Comparison of ENCODE assay signal across 22 cellular contexts in the genomic region with DNA sequence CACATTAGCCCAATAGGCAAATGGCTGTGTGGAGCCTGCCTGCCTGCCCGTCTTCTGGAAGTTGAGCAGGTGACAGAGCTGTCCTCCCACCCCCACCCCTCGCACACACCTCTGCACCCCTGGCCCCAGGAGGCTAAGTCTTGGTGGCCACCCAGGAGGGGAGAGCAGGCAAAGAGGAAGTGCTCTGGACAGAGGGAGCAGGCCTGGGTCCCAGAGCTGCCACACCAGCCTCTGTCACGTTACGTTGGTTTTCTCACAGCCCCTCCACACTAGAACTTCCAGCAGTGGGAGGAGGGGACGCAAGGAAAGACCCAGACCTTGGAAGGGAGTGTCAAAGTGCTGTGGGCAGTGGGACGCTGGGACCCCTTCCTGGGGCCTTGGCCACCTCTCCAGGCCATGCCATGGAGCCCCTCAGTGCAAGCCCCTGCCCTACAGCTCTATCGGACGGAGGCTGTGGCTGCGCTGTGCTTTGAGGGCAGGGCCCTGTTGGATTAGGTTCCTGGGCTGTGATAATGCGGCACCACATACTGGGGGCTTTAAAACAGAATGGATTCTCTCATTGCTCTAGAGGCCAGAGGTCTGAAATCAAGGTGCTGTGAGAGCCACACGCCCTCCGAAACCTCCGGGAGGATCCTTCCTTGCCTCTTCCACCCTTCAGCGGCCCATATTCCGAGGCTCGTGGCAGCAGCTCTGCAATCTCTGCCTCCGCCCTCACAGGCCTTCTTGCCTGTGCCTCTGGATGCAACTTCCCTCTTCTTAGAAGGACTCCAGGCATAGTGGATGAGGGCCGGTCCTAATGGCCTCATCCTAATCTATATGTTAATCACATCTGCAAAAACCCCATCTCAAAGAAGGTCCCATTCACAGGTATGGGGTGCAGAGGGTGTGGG.
"Had no signal": no experiment of that assay in that cellular context is flagged by ENCODE, and none has a peak within 500 bp of the region (broad histone marks: within the 10 kb centered on the region; RNA-seq: fewer than 3 reads in every experiment).

No MANE protein-coding gene starts in this region.

- ATAC-seq: activated CD8-positive, alpha-beta T cell treated with anti-CD3 and anti-CD28 coated beads, Interleukin-2, amount 10 ng/mL, durations not matched to agents 7 days and 5 days; activated naive CD8-positive, alpha-beta T cell treated with anti-CD3 and anti-CD28 coated beads, Interleukin-2, amount 50 U/mL, for 24 hours; effector memory CD8-positive, alpha-beta T cell; gastroesophageal sphincter; stimulated activated naive CD8-positive, alpha-beta T cell treated with anti-CD3 and anti-CD28 coated beads, Interleukin-15, Interleukin-2, amounts not matched to agents 100 U/mL and 50 U/mL, for 24 hours had no signal

- H3K36me3 ChIP-seq: esophagus muscularis mucosa, gastroesophageal sphincter had no signal

- H3K9me3 ChIP-seq: body of pancreas, esophagus muscularis mucosa, gastroesophageal sphincter had no signal

- H3K27ac Mint-ChIP-seq: activated CD8-positive, alpha-beta T cell treated with anti-CD3 and anti-CD28 coated beads, Interleukin-2, amount 10 ng/mL, durations not matched to agents 7 days and 5 days; activated naive CD8-positive, alpha-beta T cell treated with anti-CD3 and anti-CD28 coated beads, Interleukin-2, amount 50 U/mL, for 24 hours; activated T-helper 1 cell treated with anti-CD3 and anti-CD28 coated beads, Interleukin-12 subunit alpha, Interleukin-12 subunit beta, Interleukin-2, Interleukin-4 antibody, amounts not matched to agents 30 ng/mL and 10 ng/mL and 1 ng/mL, durations not matched to agents 14 hours and 24 hours and 36 hours; effector memory CD8-positive, alpha-beta T cell; memory B cell had no signal

- H3K27me3 Mint-ChIP-seq: activated naive CD8-positive, alpha-beta T cell treated with anti-CD3 and anti-CD28 coated beads, Interleukin-2, amount 50 U/mL, for 24 hours; central memory CD8-positive, alpha-beta T cell; effector memory CD8-positive, alpha-beta T cell; memory B cell had no signal

- H3K9me3 Mint-ChIP-seq: activated naive CD8-positive, alpha-beta T cell treated with anti-CD3 and anti-CD28 coated beads, Interleukin-2, amount 50 U/mL, for 24 hours; activated T-helper 1 cell treated with anti-CD3 and anti-CD28 coated beads, Interleukin-12 subunit alpha, Interleukin-12 subunit beta, Interleukin-2, Interleukin-4 antibody, amounts not matched to agents 30 ng/mL and 10 ng/mL and 1 ng/mL, durations not matched to agents 14 hours and 24 hours and 36 hours; central memory CD8-positive, alpha-beta T cell; effector memory CD8-positive, alpha-beta T cell; memory B cell; nephron had no signal

- FAIRE-seq: colon, keratinocyte, TTC549 had no signal

- H3K4me3 Mint-ChIP-seq: activated CD8-positive, alpha-beta T cell treated with anti-CD3 and anti-CD28 coated beads, Interleukin-2, amount 10 ng/mL, durations not matched to agents 7 days and 5 days; activated naive CD8-positive, alpha-beta T cell treated with anti-CD3 and anti-CD28 coated beads, Interleukin-2, amount 50 U/mL, for 24 hours; activated T-helper 1 cell treated with anti-CD3 and anti-CD28 coated beads, Interleukin-12 subunit alpha, Interleukin-12 subunit beta, Interleukin-2, Interleukin-4 antibody, amounts not matched to agents 30 ng/mL and 10 ng/mL and 1 ng/mL, durations not matched to agents 14 hours and 24 hours and 36 hours; central memory CD8-positive, alpha-beta T cell; effector memory CD8-positive, alpha-beta T cell; memory B cell; nephron had no signal

- DNase-seq: activated CD4-positive, alpha-beta T cell treated with anti-CD3 and anti-CD28 coated beads for 1 hour; activated CD4-positive, alpha-beta T cell treated with anti-CD3 and anti-CD28 coated beads, Interleukin-2, amount 50 U/mL, for 1 hour; activated CD8-positive, alpha-beta T cell treated with anti-CD3 and anti-CD28 coated beads, Interleukin-2, amount 10 ng/mL, durations not matched to agents 7 days and 5 days; activated gamma-delta T cell; activated naive CD4-positive, alpha-beta T cell treated with anti-CD3 and anti-CD28 coated beads, Interleukin-2, amount 50 U/mL, for 16 hours; activated naive CD8-positive, alpha-beta T cell treated with anti-CD3 and anti-CD28 coated beads, Interleukin-2, amount 50 U/mL, for 24 hours; effector memory CD8-positive, alpha-beta T cell; stimulated activated CD4-positive, alpha-beta T cell treated with anti-CD3 and anti-CD28 coated beads, Interleukin-12 subunit alpha, Interleukin-12 subunit beta, amount 100 ng/mL, for 4 hours; stimulated activated CD4-positive, alpha-beta T cell treated with anti-CD3 and anti-CD28 coated beads, Interleukin-4, amount 100 ng/mL, for 4 hours; stimulated activated naive CD8-positive, alpha-beta T cell treated with anti-CD3 and anti-CD28 coated beads, Interleukin-15, Interleukin-2, amounts not matched to agents 100 U/mL and 50 U/mL, for 24 hours; T-helper 1 cell had no signal

- H3K4me3 ChIP-seq: body of pancreas, dorsolateral prefrontal cortex, esophagus muscularis mucosa, gastroesophageal sphincter had no signal

- H3K27me3 ChIP-seq: body of pancreas, dorsolateral prefrontal cortex, esophagus muscularis mucosa, gastroesophageal sphincter had no signal
